In genomic region chr2:174595904-174596397, GRCh38 we compare ENCODE assay signal across 2 cellular contexts.
TF ChIP-seq lines count a peak whose summit lies in the region.

No MANE protein-coding gene starts in this region.

TF ChIP-seq in liver, 16 proteins besides CTCF, POLR2A, EP300 and RAD21:
- TF ChIP-seq YY1 (IDR thresholded peaks at IDR 0.05): no peak
- no peak for TF ChIP-seq SP1 (IDR thresholded peaks at IDR 0.05)
- TF ChIP-seq MAX (IDR thresholded peaks at IDR 0.05): no peak
- no peak for TF ChIP-seq FOXA2 (IDR thresholded peaks at IDR 0.05)
- TF ChIP-seq FOXA1 (IDR thresholded peaks at IDR 0.05): no peak
- no peak for TF ChIP-seq ZBTB33 (IDR thresholded peaks at IDR 0.05)
- TF ChIP-seq NR2F2 (IDR thresholded peaks at IDR 0.05): no peak
- no peak for TF ChIP-seq GABPA (IDR thresholded peaks at IDR 0.05 in 1 of 2, conservative IDR thresholded peaks at IDR 0.05 in 1 of 2)
- TF ChIP-seq EGR1 (IDR thresholded peaks at IDR 0.05; ENCODE audit: low read depth in 2 of 2): no peak
- no peak for TF ChIP-seq TAF1 (conservative IDR thresholded peaks at IDR 0.05)
- TF ChIP-seq REST (IDR thresholded peaks at IDR 0.05): no peak
- no peak for TF ChIP-seq JUND (IDR thresholded peaks at IDR 0.05)
- no peak for TF ChIP-seq HNF4A (conservative IDR thresholded peaks at IDR 0.05)
- TF ChIP-seq ATF3 (IDR thresholded peaks at IDR 0.05): no peak

TF ChIP-seq in HepG2, 621 proteins besides CTCF, POLR2A, EP300 and RAD21:
- TF ChIP-seq ISL2 (CRISPR knock-in tag; IDR thresholded peaks at IDR 0.05): no peak
- TF ChIP-seq ZFY (CRISPR knock-in tag; IDR thresholded peaks at IDR 0.05): no peak
- TF ChIP-seq ZNF484 (CRISPR knock-in tag; IDR thresholded peaks at IDR 0.05; ENCODE audit: borderline replicate concordance, low read depth): no peak
- no peak for TF ChIP-seq TARDBP (CRISPR knock-in tag; IDR thresholded peaks at IDR 0.05)
- no peak for TF ChIP-seq SKIL (CRISPR knock-in tag; IDR thresholded peaks at IDR 0.05; ENCODE audit: borderline replicate concordance)
- TF ChIP-seq GRHL1 (CRISPR knock-in tag; conservative IDR thresholded peaks at IDR 0.05): no peak
- no peak for TF ChIP-seq ZNF597 (CRISPR knock-in tag; IDR thresholded peaks at IDR 0.05)
- no peak for TF ChIP-seq GMEB2 (CRISPR knock-in tag; IDR thresholded peaks at IDR 0.05; ENCODE audit: low read depth)
- TF ChIP-seq TCF7L2 (IDR thresholded peaks at IDR 0.05; ENCODE audit: low read depth, low read length): no peak
- no peak for TF ChIP-seq KIAA2018 (CRISPR knock-in tag; IDR thresholded peaks at IDR 0.05; ENCODE audit: borderline replicate concordance)
- no peak for TF ChIP-seq KMT2B (CRISPR knock-in tag; IDR thresholded peaks at IDR 0.05)
- no peak for TF ChIP-seq ZNF614 (CRISPR knock-in tag; IDR thresholded peaks at IDR 0.05; ENCODE audit: borderline replicate concordance)
